Comparison of ENCODE assay signal across 12 cellular contexts in genomic region chr10:28587270-28587969, GRCh38. TPM values are rescaled to one million over a fixed set of nuclear protein-coding genes. Genes with fewer than 3 reads are reported as not detected.
DNase-seq lines count a peak whose midpoint lies in the region; ATAC-seq, FAIRE-seq and TF ChIP-seq lines count a peak whose summit lies in the region.
"Had no signal": no experiment of that assay in that cellular context is flagged by ENCODE, and none has a peak within 500 bp of the region (broad histone marks: within the 10 kb centered on the region; RNA-seq: fewer than 3 reads in every experiment).

No MANE protein-coding gene starts in this region.

- peaks cover 0 to 52% of the 10 kb centered on the region in 2 donors for H3K36me3 ChIP-seq in gastroesophageal sphincter
- H3K36me3 ChIP-seq in aorta (ENCODE audit: control insufficient read depth in 1 of 2, insufficient read depth in 2 of 2, low read length in 1 of 2) = peaks cover 2 to 3% of the 10 kb centered on the region in 2 donors

- DNase-seq in sciatic nerve (ENCODE audit: low spot score) (no peak), aorta (no peak), GM20000 (ENCODE audit: low spot score) (no peak), dedifferentiated amniotic fluid mesenchymal stem cell (ENCODE audit: extremely low spot score) (no peak)
- DNase-seq: activated CD4-positive, alpha-beta T cell treated with anti-CD3 and anti-CD28 coated beads for 1 hour; activated gamma-delta T cell treated with Interleukin-2 at 50 U/mL for 16 hours; DMS53; NCI-H345 had no signal

- H3K27me3 ChIP-seq in gastroesophageal sphincter (no peaks in the 10 kb centered on the region), aorta (ENCODE audit: control insufficient read depth in 1 of 2, insufficient read depth in 2 of 2, low read length in 1 of 2) (no peaks in the 10 kb centered on the region)

- H3K9me3 ChIP-seq in gastroesophageal sphincter = no peaks in the 10 kb centered on the region
- no peaks in the 10 kb centered on the region for H3K9me3 ChIP-seq in aorta (ENCODE audit: control insufficient read depth, low read length)

- H3K27ac ChIP-seq in gastroesophageal sphincter = peak overlapping the region in 3 of 4 donors; percentile 48 to 52 (median 51)
- H3K27ac ChIP-seq in aorta (ENCODE audit: low read depth in 1 of 2, low read length in 2 of 2) = no peak overlapping the region

- no peak overlapping the region for H3K4me3 Mint-ChIP-seq in activated T-helper 17 cell treated with anti-CD3 and anti-CD28 coated beads, Interleukin-2, amount 50 U/mL, for 72 hours

- no peaks in the 10 kb centered on the region for H3K9me3 Mint-ChIP-seq in activated T-helper 17 cell treated with anti-CD3 and anti-CD28 coated beads, Interleukin-2, amount 50 U/mL, for 72 hours

- no peaks in the 10 kb centered on the region for H3K27me3 Mint-ChIP-seq in activated T-helper 17 cell treated with anti-CD3 and anti-CD28 coated beads, Interleukin-2, amount 50 U/mL, for 72 hours

- TF ChIP-seq CTCF in gastroesophageal sphincter (IDR thresholded peaks at IDR 0.05) (no peak), GM20000 (IDR thresholded peaks at IDR 0.05; ENCODE audit: extremely low read depth, missing control alignments) (no peak)

- TF ChIP-seq POLR2A in gastroesophageal sphincter (IDR thresholded peaks at IDR 0.05) = no peak

- H3K36me3 Mint-ChIP-seq in activated T-helper 17 cell treated with anti-CD3 and anti-CD28 coated beads, Interleukin-2, amount 50 U/mL, for 72 hours (ENCODE audit: low read depth) = peaks cover 97% of the 10 kb centered on the region

- H3K4me1 Mint-ChIP-seq in activated T-helper 17 cell treated with anti-CD3 and anti-CD28 coated beads, Interleukin-2, amount 50 U/mL, for 72 hours = peaks cover 28% of the 10 kb centered on the region

- intact Hi-C loops in sciatic nerve (cut with DNase I) (no loop called here), aorta (cut with DNase I) (no loop called here)

- FAIRE-seq in G401.6 (lab: Jason Lieb, UNC) = peak; percentile 45

- H3K4me1 ChIP-seq in gastroesophageal sphincter (peaks cover 10 to 42% (median 15%) of the 10 kb centered on the region in 3 donors), aorta (ENCODE audit: control insufficient read depth in 1 of 2, insufficient read depth in 2 of 2, low read length in 2 of 2) (peaks cover 0 to 7% of the 10 kb centered on the region in 2 donors)

- TF ChIP-seq EP300 in gastroesophageal sphincter (IDR thresholded peaks at IDR 0.05) = no peak

- H3K4me3 ChIP-seq in gastroesophageal sphincter (no peak overlapping the region), aorta (ENCODE audit: low read length in 2 of 2) (no peak overlapping the region)

- no peak for ATAC-seq in activated T-helper 17 cell treated with anti-CD3 and anti-CD28 coated beads, Interleukin-2, amount 50 U/mL, for 72 hours (replicated peaks)
- ATAC-seq in gastroesophageal sphincter (no peak), sciatic nerve (peak; percentile 57), aorta (ENCODE audit: low FRiP score) (no peak), GM19023 (IDR thresholded peaks at IDR 0.05; ENCODE audit: unreplicated experiment) (no peak)

- 16 to 27% methylated on average over 5 of the region's 5 CpGs for WGBS in gastroesophageal sphincter (ENCODE audit: low coverage in 1 of 2), 2 donors
- WGBS in aorta, 2 donors = 20% methylated on average over 5 of the region's 5 CpGs

- peak overlapping the region; percentile 20 for H3K27ac Mint-ChIP-seq in activated T-helper 17 cell treated with anti-CD3 and anti-CD28 coated beads, Interleukin-2, amount 50 U/mL, for 72 hours

RNA-seq across cellular contexts. Expression of gene WAC, which starts 54.5 kb away (rescaled TPM):
- total RNA-seq in activated T-helper 17 cell treated with anti-CD3 and anti-CD28 coated beads, Interleukin-2, amount 50 U/mL, for 72 hours = 100 to 1,000 TPM; 119 to 123 TPM
- 100 to 1,000 TPM; 141 to 162 (median 155) TPM for total RNA-seq in gastroesophageal sphincter
- 148 TPM for total RNA-seq in sciatic nerve
- total RNA-seq in aorta = 100 to 1,000 TPM; 121 to 149 TPM
- polyA plus RNA-seq in aorta = 10 to 100 TPM; 53.7 to 59.4 TPM

Comparison
In these comparisons a context has a peak if more than half of its experiments do, and no peak if none do; other contexts are left out.
1. H3K27ac ChIP-seq: peak in gastroesophageal sphincter (3 of 4); none in aorta (0 of 2).